Comparison of ENCODE assay signal across 1 cellular context in genomic region chr5:88979244-88979643, GRCh38.
TF ChIP-seq lines count a peak whose summit lies in the region.

No MANE protein-coding gene starts in this region.

TF ChIP-seq in WTC11, 78 proteins besides CTCF, POLR2A, EP300 and RAD21 (continued from another document):
- TF ChIP-seq ZNF425 (CRISPR knock-in tag; conservative IDR thresholded peaks at IDR 0.05) (no peak), ZNF232 (CRISPR knock-in tag; IDR thresholded peaks at IDR 0.05) (no peak), EMX1 (CRISPR knock-in tag; IDR thresholded peaks at IDR 0.05) (no peak), RELA (CRISPR knock-in tag; IDR thresholded peaks at IDR 0.05; ENCODE audit: borderline replicate concordance) (no peak), USF2 (CRISPR knock-in tag; IDR thresholded peaks at IDR 0.05) (no peak), JUN (CRISPR knock-in tag; IDR thresholded peaks at IDR 0.05) (no peak), ESRRA (CRISPR knock-in tag; IDR thresholded peaks at IDR 0.05; ENCODE audit: borderline replicate concordance) (no peak), ZNF281 (CRISPR knock-in tag; IDR thresholded peaks at IDR 0.05) (no peak), NR3C1 (CRISPR knock-in tag; conservative IDR thresholded peaks at IDR 0.05; ENCODE audit: low read depth) (no peak)
